12 cellular contexts compared by ENCODE assay signal in the genomic region with DNA sequence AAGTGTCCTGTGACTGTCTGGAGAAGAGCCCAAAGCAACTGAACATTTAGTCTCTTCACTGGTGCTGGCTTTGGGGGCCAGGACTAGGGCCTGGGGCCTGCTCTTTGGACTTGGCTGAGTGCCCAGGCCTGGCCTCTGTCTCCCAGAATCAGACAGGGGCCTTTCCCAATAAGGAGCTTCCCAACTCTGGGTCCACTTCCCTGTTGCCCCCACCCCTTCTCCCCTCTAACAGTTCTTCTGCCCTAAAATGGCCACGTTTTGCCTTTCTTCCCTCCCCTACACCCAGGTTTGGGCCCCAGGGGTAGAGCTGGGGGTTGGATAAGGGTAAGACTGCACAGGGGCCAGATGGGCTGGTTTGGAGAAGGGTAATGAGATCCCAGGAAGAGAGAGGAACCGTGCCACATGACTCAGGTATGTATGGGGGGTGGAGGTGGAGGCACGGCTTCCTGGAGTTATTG. TPM values are rescaled to one million over a fixed set of nuclear protein-coding genes. Genes with fewer than 3 reads are reported as not detected.
DNase-seq lines count a peak whose midpoint lies in the region; ATAC-seq, FAIRE-seq and TF ChIP-seq lines count a peak whose summit lies in the region.
"Had no signal": no experiment of that assay in that cellular context is flagged by ENCODE, and none has a peak within 500 bp of the region (broad histone marks: within the 10 kb centered on the region; RNA-seq: fewer than 3 reads in every experiment).

No MANE protein-coding gene starts in this region.

- BruUV-seq in HepG2 (replicated peaks; lab: Mats Ljungman, UMichigan) = no TSS peak

- H3K4me1 ChIP-seq in HUES6 (ENCODE audit: control insufficient read depth, insufficient read depth, low read length) (peaks cover 53% of the 10 kb centered on the region), HepG2 (ENCODE audit: insufficient read depth, low read length) (peaks cover 13% of the 10 kb centered on the region), stomach smooth muscle (ENCODE audit: control insufficient read depth, insufficient read depth, low read length) (peaks cover 44% of the 10 kb centered on the region)

- in situ Hi-C loops in brain microvascular endothelial cell (cut with HindIII; ENCODE audit: low pct_ligation_motif_present, low sequenced_read_pairs) (no loop called here), HepG2 (cut with HindIII; ENCODE audit: extremely low pct_ligation_motif_present, low pct_unique_long_range_greater_than_20kb) (no loop called here)

- H3K27ac ChIP-seq in HUES6 (ENCODE audit: low read depth, low read length) (no peak overlapping the region), brain microvascular endothelial cell (peak overlapping the region; percentile 44), HepG2 (ENCODE audit: extremely low read length, insufficient read depth, low read length) (no peak overlapping the region), stomach smooth muscle (ENCODE audit: low read length) (peak overlapping the region; percentile 73), WERI-Rb-1 (no peak overlapping the region)

- TF ChIP-seq CTCF in brain microvascular endothelial cell (IDR thresholded peaks at IDR 0.05; ENCODE audit: low read depth, low read length, missing control alignments) = no peak
- TF ChIP-seq CTCF in HepG2 (CRISPR knock-in tag; IDR thresholded peaks at IDR 0.05) = no peak
- no peak for TF ChIP-seq CTCF in lower leg skin (IDR thresholded peaks at IDR 0.05)
- TF ChIP-seq CTCF in WERI-Rb-1 (IDR thresholded peaks at IDR 0.05; ENCODE audit: low read depth, low read length) = no peak

- peak overlapping the region; percentile 3 for H3K9ac ChIP-seq in HUES6 (ENCODE audit: low read length)
- no peak overlapping the region for H3K9ac ChIP-seq in HepG2 (ENCODE audit: insufficient read depth, low read depth, low read length)
- H3K9ac ChIP-seq in stomach smooth muscle (ENCODE audit: low read length in 2 of 2) = peak overlapping the region; percentile 29 to 60

- WGBS in HepG2 (ENCODE audit: low lambda C conversion rate) = 4% methylated on average over 3 of the region's 3 CpGs
- 66% methylated on average over 3 of the region's 3 CpGs for WGBS in lower leg skin, 2 donors

- no peak for TF ChIP-seq POLR2A in HepG2 (IDR thresholded peaks at IDR 0.05; ENCODE audit: insufficient read depth in 1 of 2, low read depth in 2 of 2, low read length in 2 of 2)
- TF ChIP-seq POLR2A in lower leg skin (IDR thresholded peaks at IDR 0.05) = no peak

- H3K4me2 ChIP-seq in HepG2 (ENCODE audit: low read depth, low read length) = peak overlapping the region; percentile 44; the same call in 1 of the 2 replicates

- POLR2A ChIA-PET in HepG2 (lab: Yijun Ruan, JAX) = no interaction called here

- no peak for TF ChIP-seq EP300 in HepG2 (IDR thresholded peaks at IDR 0.05; ENCODE audit: low read depth in 2 of 2, low read length in 2 of 2)
- no peak for TF ChIP-seq EP300 in HepG2 (CRISPR knock-in tag; IDR thresholded peaks at IDR 0.05; ENCODE audit: borderline replicate concordance)

- DNase-seq in brain microvascular endothelial cell (no peak), HepG2 (ENCODE audit: low spot score) (peak; percentile 5), lower leg skin (ENCODE audit: low spot score in 2 of 2) (no peak), NOMO-1 treated with dmso at 0.1 percent for 144 hours (lab: John Stamatoyannopoulos, UW; ENCODE audit: unreplicated experiment) (no peak), NCI-H1092 treated with DMSO at 0.1 percent for 48 hours (lab: John Stamatoyannopoulos, UW) (no peak), WERI-Rb-1 (no peak)
- DNase-seq: activated CD4-positive, alpha-beta memory T cell treated with anti-CD3 and anti-CD28 coated beads for 36 hours; gastrocnemius medialis; stimulated activated CD4-positive, alpha-beta T cell treated with anti-CD3 and anti-CD28 coated beads, Interleukin-4, amount 100 ng/mL, for 1 hour had no signal

- no peak overlapping the region for H3K4me3 ChIP-seq in HUES6 (ENCODE audit: low read depth, low read length)
- no peak overlapping the region for H3K4me3 ChIP-seq in brain microvascular endothelial cell (ENCODE audit: low read depth, low read length)
- no peak overlapping the region for H3K4me3 ChIP-seq in HepG2 (replicated peaks in 1 of 3; ENCODE audit: insufficient read depth in 1 of 3, low read depth in 2 of 3, low read length in 3 of 3)
- H3K4me3 ChIP-seq in stomach smooth muscle (ENCODE audit: low read length in 2 of 2) = peak overlapping the region in 1 of 2 donors; percentile 15
- H3K4me3 ChIP-seq in lower leg skin (ENCODE audit: low read depth, poor library complexity, severe bottlenecking) = no peak overlapping the region
- H3K4me3 ChIP-seq in WERI-Rb-1 (ENCODE audit: low read depth, low read length) = no peak overlapping the region
- H3K4me3 ChIP-seq: gastrocnemius medialis had no signal

- CTCF ChIA-PET in HepG2 (lab: Yijun Ruan, JAX; ENCODE audit: low intra/inter-chr PET ratio, low total read pairs) = no interaction called here

- no peak for TF ChIP-seq RAD21 in HepG2 (CRISPR knock-in tag; IDR thresholded peaks at IDR 0.05)

- no peak overlapping the region for H2AFZ ChIP-seq in HepG2 (ENCODE audit: low read length)

- H3K79me2 ChIP-seq in HepG2 (ENCODE audit: insufficient read depth, low read length) = no peaks in the 10 kb centered on the region

- FAIRE-seq in HepG2 (lab: Jason Lieb, UNC) = no peak

- intact Hi-C loops in HepG2 (cut with micrococcal nuclease; ENCODE audit: unreplicated experiment) = no loop called here
- intact Hi-C loops in lower leg skin (cut with DNase I; ENCODE audit: low total_unique reads) = no loop called here

- H3K27me3 ChIP-seq in HUES6 (ENCODE audit: control insufficient read depth, insufficient read depth, low read length) (peaks cover 27% of the 10 kb centered on the region), brain microvascular endothelial cell (replicated peaks) (no peaks in the 10 kb centered on the region), HepG2 (ENCODE audit: control insufficient read depth in 1 of 2, insufficient read depth in 2 of 2, low read length in 2 of 2) (peaks cover 0 to 18% of the 10 kb centered on the region in 2 experiments; a peak in 2 of 5 replicates), stomach smooth muscle (ENCODE audit: control insufficient read depth in 1 of 2, insufficient read depth in 2 of 2, low read length in 2 of 2) (no peaks in the 10 kb centered on the region), WERI-Rb-1 (ENCODE audit: insufficient read depth, low read depth, severe bottlenecking) (no peaks in the 10 kb centered on the region)
- H3K27me3 ChIP-seq: gastrocnemius medialis had no signal

- H4K20me1 ChIP-seq in HepG2 (ENCODE audit: insufficient read depth, low read length) = no peaks in the 10 kb centered on the region

- H3K9me3 ChIP-seq in HUES6 (ENCODE audit: control insufficient read depth, insufficient read depth, low read depth, low read length) = no peaks in the 10 kb centered on the region
- no peaks in the 10 kb centered on the region for H3K9me3 ChIP-seq in HepG2 (ENCODE audit: low read length)
- H3K9me3 ChIP-seq in stomach smooth muscle (ENCODE audit: control insufficient read depth in 2 of 2, low read length in 2 of 2) = no peaks in the 10 kb centered on the region
- H3K9me3 ChIP-seq in WERI-Rb-1 (ENCODE audit: severe bottlenecking) = no peaks in the 10 kb centered on the region
- H3K9me3 ChIP-seq: gastrocnemius medialis had no signal

- no peaks in the 10 kb centered on the region for H3K36me3 ChIP-seq in HUES6 (ENCODE audit: control insufficient read depth, insufficient read depth, low read length)
- no peaks in the 10 kb centered on the region for H3K36me3 ChIP-seq in brain microvascular endothelial cell (replicated peaks)
- no peaks in the 10 kb centered on the region for H3K36me3 ChIP-seq in HepG2 (replicated peaks in 1 of 2; ENCODE audit: control insufficient read depth in 1 of 2, insufficient read depth in 2 of 2, low read length in 2 of 2)
- H3K36me3 ChIP-seq in stomach smooth muscle (ENCODE audit: control insufficient read depth in 2 of 2, insufficient read depth in 2 of 2, low read length in 2 of 2) = peaks cover 0 to 2% of the 10 kb centered on the region in 2 donors
- H3K36me3 ChIP-seq in WERI-Rb-1 = no peaks in the 10 kb centered on the region
- H3K36me3 ChIP-seq: gastrocnemius medialis had no signal

- peak; percentile 48 for ATAC-seq in HepG2
- ATAC-seq: gastrocnemius medialis, Panc1 had no signal

RNA-seq across cellular contexts. Expression of gene ITGA5, which starts 10.0 kb away (rescaled TPM):
- total RNA-seq in HepG2 (2016; rRNA removed; fragmentation: Illumina TruSeq; extraction: Trizol) (0.20 and 0.28 TPM in 2 replicates), lower leg skin (10 to 100 TPM; 21.2 to 75.9 (median 29.4) TPM)
- total RNA-seq in HepG2 (2016; cell fraction: cytosol; rRNA removed; fragmentation: Illumina TruSeq; extraction: Trizol; ENCODE audit: low read depth) = not detected in 2 replicates
- total RNA-seq in HepG2 (2016; cell fraction: insoluble cytoplasmic fraction; rRNA removed; fragmentation: Illumina TruSeq; extraction: Trizol) = 0.17 TPM in 1 of 2 replicates, not detected in the other
- 0.34 TPM in 1 of 2 replicates, not detected in the other for total RNA-seq in HepG2 (2016; cell fraction: membrane; rRNA removed; fragmentation: Illumina TruSeq; extraction: Trizol)
- total RNA-seq in HepG2 (2016; cell fraction: nucleus; rRNA removed; fragmentation: Illumina TruSeq; extraction: Trizol) = 0.28 and 0.78 TPM in 2 replicates
- polyA plus RNA-seq in HepG2 (2011; rRNA removed) = 0.40 and 0.52 TPM in 2 replicates
- 0.18 and 0.23 TPM in 2 replicates for polyA plus RNA-seq in HepG2 (2011; cell fraction: cytosol; rRNA removed)
- 0.45 and 0.80 TPM in 2 replicates for polyA plus RNA-seq in HepG2 (2011; cell fraction: nucleus; rRNA removed)
- 0.12 TPM in 1 of 2 replicates, not detected in the other for polyA plus RNA-seq in HepG2 (2012)
- polyA plus RNA-seq in HepG2 (2016; cell fraction: cytosol; fragmentation: Illumina TruSeq; extraction: Trizol; ENCODE audit: low read depth) = not detected in 2 replicates
- polyA plus RNA-seq in HepG2 (2016; cell fraction: insoluble cytoplasmic fraction; fragmentation: Illumina TruSeq; extraction: Trizol; ENCODE audit: low read depth) = 0.04 and 0.12 TPM in 2 replicates
- not detected in 2 replicates for polyA plus RNA-seq in HepG2 (2016; cell fraction: membrane; fragmentation: Illumina TruSeq; extraction: Trizol; ENCODE audit: low read depth)
- 0.46 and 0.53 TPM in 2 replicates for polyA plus RNA-seq in HepG2 (2016; cell fraction: nucleus; fragmentation: Illumina TruSeq; extraction: Trizol; ENCODE audit: insufficient read depth, low read depth)
- 0.34 and 75.5 TPM in 2 replicates for polyA minus RNA-seq in HepG2 (2011; rRNA and poly(A)+ RNA removed; ENCODE audit: low replicate concordance)
- polyA minus RNA-seq in HepG2 (2011; cell fraction: cytosol; rRNA and poly(A)+ RNA removed) = 0.53 and 0.99 TPM in 2 replicates
- polyA minus RNA-seq in HepG2 (2011; cell fraction: nucleus; rRNA and poly(A)+ RNA removed) = 0.52 and 1.2 TPM in 2 replicates

RNA-seq across cellular contexts. Expression of gene GTSF1, which starts 44.4 kb away (rescaled TPM):
- total RNA-seq in HepG2 (2016; rRNA removed; fragmentation: Illumina TruSeq; extraction: Trizol) (not detected in 2 replicates), lower leg skin (not detected)
- not detected in 2 replicates for total RNA-seq in HepG2 (2016; cell fraction: cytosol; rRNA removed; fragmentation: Illumina TruSeq; extraction: Trizol; ENCODE audit: low read depth)
- total RNA-seq in HepG2 (2016; cell fraction: insoluble cytoplasmic fraction; rRNA removed; fragmentation: Illumina TruSeq; extraction: Trizol) = not detected in 2 replicates
- not detected in 2 replicates for total RNA-seq in HepG2 (2016; cell fraction: membrane; rRNA removed; fragmentation: Illumina TruSeq; extraction: Trizol)
- total RNA-seq in HepG2 (2016; cell fraction: nucleus; rRNA removed; fragmentation: Illumina TruSeq; extraction: Trizol) = not detected in 2 replicates
- not detected in 2 replicates for polyA plus RNA-seq in HepG2 (2011; rRNA removed)
- polyA plus RNA-seq in HepG2 (2011; cell fraction: cytosol; rRNA removed) = not detected in 2 replicates
- not detected in 2 replicates for polyA plus RNA-seq in HepG2 (2011; cell fraction: nucleus; rRNA removed)
- polyA plus RNA-seq in HepG2 (2012) = not detected in 2 replicates
- not detected in 2 replicates for polyA plus RNA-seq in HepG2 (2016; cell fraction: cytosol; fragmentation: Illumina TruSeq; extraction: Trizol; ENCODE audit: low read depth)
- not detected in 2 replicates for polyA plus RNA-seq in HepG2 (2016; cell fraction: insoluble cytoplasmic fraction; fragmentation: Illumina TruSeq; extraction: Trizol; ENCODE audit: low read depth)
- polyA plus RNA-seq in HepG2 (2016; cell fraction: membrane; fragmentation: Illumina TruSeq; extraction: Trizol; ENCODE audit: low read depth) = not detected in 2 replicates
- polyA plus RNA-seq in HepG2 (2016; cell fraction: nucleus; fragmentation: Illumina TruSeq; extraction: Trizol; ENCODE audit: insufficient read depth, low read depth) = not detected in 2 replicates
- 0.21 TPM in 1 of 2 replicates, not detected in the other for polyA minus RNA-seq in HepG2 (2011; rRNA and poly(A)+ RNA removed; ENCODE audit: low replicate concordance)
- polyA minus RNA-seq in HepG2 (2011; cell fraction: cytosol; rRNA and poly(A)+ RNA removed) = not detected in 2 replicates
- polyA minus RNA-seq in HepG2 (2011; cell fraction: nucleus; rRNA and poly(A)+ RNA removed) = not detected in 2 replicates
- total RNA-seq: gastrocnemius medialis had no signal

RNA-seq across cellular contexts. Expression of gene ZNF385A, which starts 44.5 kb away (rescaled TPM):
- 0.44 and 0.49 TPM in 2 replicates for total RNA-seq in HepG2 (2016; rRNA removed; fragmentation: Illumina TruSeq; extraction: Trizol)
- 0.30 and 0.53 TPM in 2 replicates for total RNA-seq in HepG2 (2016; cell fraction: cytosol; rRNA removed; fragmentation: Illumina TruSeq; extraction: Trizol; ENCODE audit: low read depth)
- total RNA-seq in HepG2 (2016; cell fraction: insoluble cytoplasmic fraction; rRNA removed; fragmentation: Illumina TruSeq; extraction: Trizol) = 0.26 and 0.39 TPM in 2 replicates
- total RNA-seq in HepG2 (2016; cell fraction: membrane; rRNA removed; fragmentation: Illumina TruSeq; extraction: Trizol) = 1.4 and 1.8 TPM in 2 replicates
- total RNA-seq in HepG2 (2016; cell fraction: nucleus; rRNA removed; fragmentation: Illumina TruSeq; extraction: Trizol) = 0.44 and 0.93 TPM in 2 replicates
- 0.31 and 0.67 TPM in 2 replicates for polyA plus RNA-seq in HepG2 (2011; rRNA removed)
- 0.23 and 0.43 TPM in 2 replicates for polyA plus RNA-seq in HepG2 (2011; cell fraction: cytosol; rRNA removed)
- 0.56 and 0.66 TPM in 2 replicates for polyA plus RNA-seq in HepG2 (2011; cell fraction: nucleus; rRNA removed)
- polyA plus RNA-seq in HepG2 (2012) = 1.2 and 1.3 TPM in 2 replicates
- polyA plus RNA-seq in HepG2 (2016; cell fraction: cytosol; fragmentation: Illumina TruSeq; extraction: Trizol; ENCODE audit: low read depth) = 3.9 and 4.1 TPM in 2 replicates
- polyA plus RNA-seq in HepG2 (2016; cell fraction: insoluble cytoplasmic fraction; fragmentation: Illumina TruSeq; extraction: Trizol; ENCODE audit: low read depth) = 2.8 and 3.3 TPM in 2 replicates
- 8.1 and 9.0 TPM in 2 replicates for polyA plus RNA-seq in HepG2 (2016; cell fraction: membrane; fragmentation: Illumina TruSeq; extraction: Trizol; ENCODE audit: low read depth)
- 2.5 and 4.2 TPM in 2 replicates for polyA plus RNA-seq in HepG2 (2016; cell fraction: nucleus; fragmentation: Illumina TruSeq; extraction: Trizol; ENCODE audit: insufficient read depth, low read depth)
- 0.50 and 6.8 TPM in 2 replicates for polyA minus RNA-seq in HepG2 (2011; rRNA and poly(A)+ RNA removed; ENCODE audit: low replicate concordance)
- polyA minus RNA-seq in HepG2 (2011; cell fraction: cytosol; rRNA and poly(A)+ RNA removed) = 0.70 and 1.5 TPM in 2 replicates
- polyA minus RNA-seq in HepG2 (2011; cell fraction: nucleus; rRNA and poly(A)+ RNA removed) = not detected in 2 replicates
- 100 to 1,000 TPM in 3 of 4 donors, 10 to 100 TPM in 1; 89.0 to 183 (median 146) TPM for total RNA-seq in lower leg skin

Comparison
In these comparisons a context has a peak if more than half of its experiments do, and no peak if none do; other contexts are left out.
1. H3K27ac ChIP-seq: peak in brain microvascular endothelial cell (single experiment) and stomach smooth muscle (single experiment); none in HUES6 (single experiment), HepG2 (single experiment) and WERI-Rb-1 (single experiment).
2. RNA of gene ITGA5, which starts 10.0 kb away (total RNA-seq): 21.2 to 75.9 TPM in lower leg skin; 0.17 to 0.78 TPM in HepG2; every median in the first group is over 10 times any median in the second.
3. RNA of gene ZNF385A, which starts 44.5 kb away (total RNA-seq): 89.0 to 183 TPM in lower leg skin; 0.26 to 1.8 TPM in HepG2; every median in the first group is over 10 times any median in the second.